20 cellular contexts compared by ENCODE assay signal in the genomic region with DNA sequence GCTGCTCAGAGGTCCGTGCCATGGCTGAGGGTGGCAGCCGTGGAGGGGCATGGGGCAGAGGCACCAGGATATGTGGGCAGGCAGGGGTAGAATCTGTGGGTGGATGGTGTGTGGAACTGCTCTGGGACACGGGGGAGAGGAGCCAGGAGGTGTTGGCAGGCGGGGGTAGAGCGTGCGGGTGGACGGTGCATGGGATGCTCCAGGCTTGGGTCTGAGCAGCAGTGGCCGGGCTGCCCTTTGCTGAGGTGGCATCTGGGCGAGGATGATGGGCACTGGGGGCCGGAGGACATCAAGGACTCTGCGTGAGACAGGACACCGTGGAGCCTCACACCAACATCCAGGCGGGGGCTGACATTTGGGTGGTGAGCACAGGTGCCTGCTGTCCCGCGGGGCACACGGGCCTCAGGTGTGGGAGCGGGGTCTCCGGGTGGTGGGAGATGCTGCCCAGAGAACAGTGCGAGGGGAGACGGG. TPM values are rescaled to one million over a fixed set of nuclear protein-coding genes. Genes with fewer than 3 reads are reported as not detected.
A peak's percentile ranks its signal among the peaks of the same experiment; 100 is the strongest.
DNase-seq lines count a peak whose midpoint lies in the region; ATAC-seq, FAIRE-seq and TF ChIP-seq lines count a peak whose summit lies in the region.
"Had no signal": no experiment of that assay in that cellular context is flagged by ENCODE, and none has a peak within 500 bp of the region (broad histone marks: within the 10 kb centered on the region; RNA-seq: fewer than 3 reads in every experiment).

No MANE protein-coding gene starts in this region.

- FAIRE-seq in HepG2 (lab: Jason Lieb, UNC) = no peak
- FAIRE-seq: islet of Langerhans, RCC 7860 had no signal

- no TSS peak for BruUV-seq in HepG2 (replicated peaks; lab: Mats Ljungman, UMichigan)

- no peak overlapping the region for H3K4me3 ChIP-seq in right lobe of liver
- H3K4me3 ChIP-seq in HepG2 (replicated peaks in 1 of 3; ENCODE audit: insufficient read depth in 1 of 3, low read depth in 2 of 3, low read length in 3 of 3) = no peak overlapping the region
- H3K4me3 ChIP-seq in left ventricle myocardium inferior = no peak overlapping the region
- H3K4me3 ChIP-seq in ovary = no peak overlapping the region
- H3K4me3 ChIP-seq in aorta (ENCODE audit: low read length in 2 of 2) = no peak overlapping the region
- no peak overlapping the region for H3K4me3 ChIP-seq in brain microvascular endothelial cell (ENCODE audit: low read depth, low read length)
- H3K4me3 ChIP-seq: tibial artery had no signal

- H3K9ac ChIP-seq in HepG2 (ENCODE audit: insufficient read depth, low read depth, low read length) = no peak overlapping the region
- H3K9ac ChIP-seq: SK-N-SH had no signal

- in situ Hi-C loops in HepG2 (cut with HindIII; ENCODE audit: extremely low pct_ligation_motif_present, low pct_unique_long_range_greater_than_20kb) (no loop called here), brain microvascular endothelial cell (cut with HindIII; ENCODE audit: low pct_ligation_motif_present, low sequenced_read_pairs) (no loop called here)

- H3K36me3 ChIP-seq in right lobe of liver (no peaks in the 10 kb centered on the region), HepG2 (replicated peaks in 1 of 2; ENCODE audit: control insufficient read depth in 1 of 2, insufficient read depth in 2 of 2, low read length in 2 of 2) (no peaks in the 10 kb centered on the region), left ventricle myocardium inferior (no peaks in the 10 kb centered on the region), ovary (no peaks in the 10 kb centered on the region), aorta (ENCODE audit: control insufficient read depth in 1 of 2, insufficient read depth in 2 of 2, low read length in 1 of 2) (no peaks in the 10 kb centered on the region), brain microvascular endothelial cell (replicated peaks) (no peaks in the 10 kb centered on the region)
- H3K36me3 ChIP-seq: tibial artery had no signal

- TF ChIP-seq POLR2A in right lobe of liver (IDR thresholded peaks at IDR 0.05) = no peak
- TF ChIP-seq POLR2A in HepG2 (IDR thresholded peaks at IDR 0.05; ENCODE audit: insufficient read depth in 1 of 2, low read depth in 2 of 2, low read length in 2 of 2) = no peak
- TF ChIP-seq POLR2A in ovary (IDR thresholded peaks at IDR 0.05) = no peak

- DNase-seq in right lobe of liver = peak in 2 of 3 donors; percentile 38 to 50
- DNase-seq in HepG2 (ENCODE audit: low spot score) = no peak
- DNase-seq in left ventricle myocardium inferior = peak; percentile 11
- peak; percentile 6 to 19 (median 12) for DNase-seq in ovary
- peak; percentile 34 to 68 for DNase-seq in aorta
- no peak for DNase-seq in C1 segment of cervical spinal cord (lab: John Stamatoyannopoulos, UW)
- no peak for DNase-seq in brain microvascular endothelial cell
- DNase-seq: activated CD4-positive, alpha-beta T cell treated with anti-CD3 and anti-CD28 coated beads for 36 hours; hippocampal formation; midbrain; NCI-H1048; NCI-H2029 treated with DMSO at 0.1 percent for 48 hours; NCI-H446 treated with DMSO at 0.1 percent for 48 hours; retina; SK-N-SH; T1000 had no signal

- CTCF ChIA-PET in HepG2 (lab: Yijun Ruan, JAX; ENCODE audit: low intra/inter-chr PET ratio, low total read pairs) = no interaction called here

- intact Hi-C loops in right lobe of liver (cut with DNase I) (no loop called here), HepG2 (cut with micrococcal nuclease; ENCODE audit: unreplicated experiment) (no loop called here), left ventricle myocardium inferior (cut with micrococcal nuclease) (no loop called here), ovary (cut with DNase I) (no loop called here), aorta (cut with DNase I) (no loop called here)

- no peak overlapping the region for H2AFZ ChIP-seq in HepG2 (ENCODE audit: low read length)

- H3K27me3 ChIP-seq in right lobe of liver (no peaks in the 10 kb centered on the region), HepG2 (ENCODE audit: control insufficient read depth in 1 of 2, insufficient read depth in 2 of 2, low read length in 2 of 2) (peaks cover 0 to 35% of the 10 kb centered on the region in 2 experiments; a peak in 4 of 5 replicates), left ventricle myocardium inferior (ENCODE audit: low read depth) (no peaks in the 10 kb centered on the region), ovary (no peaks in the 10 kb centered on the region), aorta (ENCODE audit: control insufficient read depth in 1 of 2, insufficient read depth in 2 of 2, low read length in 1 of 2) (no peaks in the 10 kb centered on the region), brain microvascular endothelial cell (replicated peaks) (no peaks in the 10 kb centered on the region)
- H3K27me3 ChIP-seq: tibial artery had no signal

- TF ChIP-seq RAD21 in HepG2 (CRISPR knock-in tag; IDR thresholded peaks at IDR 0.05) = no peak

- whole genome bisulfite sequencing in right lobe of liver (ENCODE audit: insufficient coverage, low coverage, low lambda C conversion rate, missing lambda C conversion rate) = 83% methylated on average over 7 of the region's 20 CpGs
- WGBS in HepG2 (ENCODE audit: low lambda C conversion rate) = 54% methylated on average over 7 of the region's 20 CpGs
- 91 to 93% (median 93%) methylated on average over 20 of the region's 20 CpGs for WGBS in ovary, 3 donors
- WGBS in aorta, 2 donors = 91 to 93% methylated on average over 20 of the region's 20 CpGs

- H3K27ac ChIP-seq in right lobe of liver (no peak overlapping the region), HepG2 (ENCODE audit: extremely low read length, insufficient read depth, low read length) (no peak overlapping the region), left ventricle myocardium inferior (replicated peaks) (no peak overlapping the region), ovary (no peak overlapping the region), aorta (ENCODE audit: low read depth in 1 of 2, low read length in 2 of 2) (no peak overlapping the region), brain microvascular endothelial cell (no peak overlapping the region)
- H3K27ac ChIP-seq: tibial artery had no signal

- TF ChIP-seq EP300 in HepG2 (IDR thresholded peaks at IDR 0.05; ENCODE audit: low read depth in 2 of 2, low read length in 2 of 2) (no peak), HepG2 (CRISPR knock-in tag; IDR thresholded peaks at IDR 0.05; ENCODE audit: borderline replicate concordance) (no peak), ovary (IDR thresholded peaks at IDR 0.05) (no peak)

- ATAC-seq in right lobe of liver (no peak), HepG2 (no peak), aorta (ENCODE audit: low FRiP score) (no peak), GM21447 (IDR thresholded peaks at IDR 0.05; ENCODE audit: unreplicated experiment) (no peak)
- ATAC-seq: activated CD4-positive, alpha-beta T cell treated with anti-CD3 and anti-CD28 coated beads for 36 hours had no signal

- no peak overlapping the region for H3K4me2 ChIP-seq in HepG2 (ENCODE audit: low read depth, low read length)
- H3K4me2 ChIP-seq: SK-N-SH had no signal

- POLR2A ChIA-PET in HepG2 (lab: Yijun Ruan, JAX) = no interaction called here

- H3K79me2 ChIP-seq in HepG2 (ENCODE audit: insufficient read depth, low read length) = no peaks in the 10 kb centered on the region

- H4K20me1 ChIP-seq in HepG2 (ENCODE audit: insufficient read depth, low read length) = no peaks in the 10 kb centered on the region

- no peaks in the 10 kb centered on the region for H3K9me3 ChIP-seq in right lobe of liver
- no peaks in the 10 kb centered on the region for H3K9me3 ChIP-seq in HepG2 (ENCODE audit: low read length)
- H3K9me3 ChIP-seq in left ventricle myocardium inferior (replicated peaks) = no peaks in the 10 kb centered on the region
- no peaks in the 10 kb centered on the region for H3K9me3 ChIP-seq in ovary
- H3K9me3 ChIP-seq in aorta (ENCODE audit: control insufficient read depth, low read length) = no peaks in the 10 kb centered on the region
- H3K9me3 ChIP-seq: SK-N-SH, tibial artery had no signal

- TF ChIP-seq CTCF in right lobe of liver (IDR thresholded peaks at IDR 0.05) (no peak), HepG2 (CRISPR knock-in tag; IDR thresholded peaks at IDR 0.05) (no peak), left ventricle myocardium inferior (IDR thresholded peaks at IDR 0.05; ENCODE audit: borderline replicate concordance) (no peak), ovary (IDR thresholded peaks at IDR 0.05) (no peak), brain microvascular endothelial cell (IDR thresholded peaks at IDR 0.05; ENCODE audit: low read depth, low read length, missing control alignments) (no peak)

- H3K4me1 ChIP-seq in right lobe of liver (no peaks in the 10 kb centered on the region), HepG2 (ENCODE audit: insufficient read depth, low read length) (no peaks in the 10 kb centered on the region), left ventricle myocardium inferior (peaks cover 7% of the 10 kb centered on the region), ovary (ENCODE audit: insufficient read depth) (no peaks in the 10 kb centered on the region), aorta (ENCODE audit: control insufficient read depth in 1 of 2, insufficient read depth in 2 of 2, low read length in 2 of 2) (no peaks in the 10 kb centered on the region)
- H3K4me1 ChIP-seq: tibial artery had no signal

RNA-seq across cellular contexts. Expression of a gene that starts 46.2 kb away (rescaled TPM):
- total RNA-seq in right lobe of liver = under 1 TPM; 0.06 to 0.22 (median 0.18) TPM
- 0.04 and 0.11 TPM in 2 replicates for total RNA-seq in HepG2 (2016; rRNA removed; fragmentation: Illumina TruSeq; extraction: Trizol)
- total RNA-seq in HepG2 (2016; cell fraction: cytosol; rRNA removed; fragmentation: Illumina TruSeq; extraction: Trizol; ENCODE audit: low read depth) = not detected in 2 replicates
- total RNA-seq in HepG2 (2016; cell fraction: insoluble cytoplasmic fraction; rRNA removed; fragmentation: Illumina TruSeq; extraction: Trizol) = 0.11 TPM in 1 of 2 replicates, not detected in the other
- 0.03 TPM in 2 replicates for total RNA-seq in HepG2 (2016; cell fraction: membrane; rRNA removed; fragmentation: Illumina TruSeq; extraction: Trizol)
- total RNA-seq in HepG2 (2016; cell fraction: nucleus; rRNA removed; fragmentation: Illumina TruSeq; extraction: Trizol) = 0.12 and 0.22 TPM in 2 replicates
- 0.03 and 0.12 TPM in 2 replicates for polyA plus RNA-seq in HepG2 (2011; rRNA removed)
- polyA plus RNA-seq in HepG2 (2011; cell fraction: cytosol; rRNA removed) = 0.01 and 0.03 TPM in 2 replicates
- 0.40 and 0.45 TPM in 2 replicates for polyA plus RNA-seq in HepG2 (2011; cell fraction: nucleus; rRNA removed)
- 0.07 and 0.12 TPM in 2 replicates for polyA plus RNA-seq in HepG2 (2012)
- 0.02 TPM in 1 of 2 replicates, not detected in the other for polyA plus RNA-seq in HepG2 (2016; cell fraction: cytosol; fragmentation: Illumina TruSeq; extraction: Trizol; ENCODE audit: low read depth)
- 0.04 and 0.08 TPM in 2 replicates for polyA plus RNA-seq in HepG2 (2016; cell fraction: insoluble cytoplasmic fraction; fragmentation: Illumina TruSeq; extraction: Trizol; ENCODE audit: low read depth)
- 0.03 TPM in 1 of 2 replicates, not detected in the other for polyA plus RNA-seq in HepG2 (2016; cell fraction: membrane; fragmentation: Illumina TruSeq; extraction: Trizol; ENCODE audit: low read depth)
- polyA plus RNA-seq in HepG2 (2016; cell fraction: nucleus; fragmentation: Illumina TruSeq; extraction: Trizol; ENCODE audit: insufficient read depth, low read depth) = 0.45 and 0.53 TPM in 2 replicates
- 0.07 TPM in 1 of 2 replicates, not detected in the other for polyA minus RNA-seq in HepG2 (2011; rRNA and poly(A)+ RNA removed; ENCODE audit: low replicate concordance)
- not detected in 2 replicates for polyA minus RNA-seq in HepG2 (2011; cell fraction: cytosol; rRNA and poly(A)+ RNA removed)
- 0.12 and 0.26 TPM in 2 replicates for polyA minus RNA-seq in HepG2 (2011; cell fraction: nucleus; rRNA and poly(A)+ RNA removed)
- total RNA-seq in left ventricle myocardium inferior = 1.7 TPM
- total RNA-seq in ovary = 1 to 10 TPM in 5 of 7 donors, under 1 TPM in 2; 0.48 to 2.5 (median 1.9) TPM
- 1 to 10 TPM in 1 of 2 donors, under 1 TPM in 1; 0.97 to 1.4 TPM for polyA plus RNA-seq in ovary
- under 1 TPM; 0.23 to 0.99 TPM for total RNA-seq in aorta
- under 1 TPM in 1 of 2 donors, not detected in 1; 0.36 TPM for polyA plus RNA-seq in aorta

Comparison
In these comparisons a context has a peak if more than half of its experiments do, and no peak if none do; other contexts are left out.
1. DNase-seq: peak in right lobe of liver (2 of 3), left ventricle myocardium inferior (single experiment), ovary (5 of 5) and aorta (2 of 2); none in HepG2 (single experiment), C1 segment of cervical spinal cord (0 of 14) and brain microvascular endothelial cell (single experiment).